Comparison of ENCODE assay signal across 26 cellular contexts in genomic region chr3:118618247-118619040, GRCh38.
"Had no signal": no experiment of that assay in that cellular context is flagged by ENCODE, and none has a peak within 500 bp of the region (broad histone marks: within the 10 kb centered on the region; RNA-seq: fewer than 3 reads in every experiment).

No MANE protein-coding gene starts in this region.

- H3K27ac Mint-ChIP-seq: activated naive CD8-positive, alpha-beta T cell; activated T-cell treated with anti-CD3 and anti-CD28 coated beads, Interleukin-2, amount 50 U/mL, for 24 hours; activated T-helper 2 cell treated with anti-CD3 and anti-CD28 coated beads, Interferon-gamma antibody, Interleukin-2, Interleukin-4, amounts not matched to agents 10 μg/mL and 5 μg/mL and 100 μg/mL, durations not matched to agents 14 hours and 24 hours and 36 hours; nephron progenitor cell; stimulated activated effector memory CD8-positive, alpha-beta T cell treated with anti-CD3 and anti-CD28 coated beads, Interleukin-12 subunit alpha, Interleukin-12 subunit beta, amount 100 ng/mL, for 72 hours; T-helper 2 cell treated with Interferon-gamma antibody and Interleukin-4, amounts not matched to agents 5 μg/mL and 100 μg/mL, for 36 hours had no signal

- H3K4me1 Mint-ChIP-seq: nephron progenitor cell; stimulated activated effector memory CD8-positive, alpha-beta T cell treated with anti-CD3 and anti-CD28 coated beads, Interleukin-12 subunit alpha, Interleukin-12 subunit beta, amount 100 ng/mL, for 72 hours had no signal

- H3K36me3 Mint-ChIP-seq: activated naive CD8-positive, alpha-beta T cell; stimulated activated effector memory CD8-positive, alpha-beta T cell treated with anti-CD3 and anti-CD28 coated beads, Interleukin-12 subunit alpha, Interleukin-12 subunit beta, amount 100 ng/mL, for 72 hours had no signal

- ATAC-seq: heart right ventricle; left colon; mucosa of descending colon; stimulated activated effector memory CD8-positive, alpha-beta T cell treated with anti-CD3 and anti-CD28 coated beads, Interleukin-12 subunit alpha, Interleukin-12 subunit beta, amount 100 ng/mL, for 72 hours had no signal

- H3K9me3 Mint-ChIP-seq: activated T-cell treated with anti-CD3 and anti-CD28 coated beads, Interleukin-2, amount 50 U/mL, for 24 hours; activated T-helper 2 cell treated with anti-CD3 and anti-CD28 coated beads, Interferon-gamma antibody, Interleukin-2, Interleukin-4, amounts not matched to agents 10 μg/mL and 5 μg/mL and 100 μg/mL, durations not matched to agents 14 hours and 24 hours and 36 hours; T-helper 2 cell treated with Interferon-gamma antibody and Interleukin-4, amounts not matched to agents 5 μg/mL and 100 μg/mL, for 36 hours had no signal

- H3K4me3 ChIP-seq: adrenal gland, ascending aorta, colonic mucosa, dorsolateral prefrontal cortex, heart right ventricle, mucosa of descending colon, right lobe of liver, skin epidermis, stomach, suprapubic skin, tibial nerve had no signal

- H3K36me3 ChIP-seq: adrenal gland, ascending aorta, colonic mucosa, heart right ventricle, right lobe of liver, stomach, suprapubic skin, tibial nerve, WERI-Rb-1 had no signal

- H3K4me3 Mint-ChIP-seq: activated naive CD8-positive, alpha-beta T cell; activated T-cell treated with anti-CD3 and anti-CD28 coated beads, Interleukin-2, amount 50 U/mL, for 24 hours; nephron progenitor cell; stimulated activated effector memory CD8-positive, alpha-beta T cell treated with anti-CD3 and anti-CD28 coated beads, Interleukin-12 subunit alpha, Interleukin-12 subunit beta, amount 100 ng/mL, for 72 hours; T-helper 2 cell treated with Interferon-gamma antibody and Interleukin-4, amounts not matched to agents 5 μg/mL and 100 μg/mL, for 36 hours had no signal

- H3K27me3 ChIP-seq: ascending aorta, colonic mucosa, dorsolateral prefrontal cortex, heart right ventricle, right lobe of liver, stomach, suprapubic skin, tibial nerve had no signal

- H3K4me1 ChIP-seq: adrenal gland, ascending aorta, colonic mucosa, heart right ventricle, parathyroid adenoma, right lobe of liver, stomach, suprapubic skin, tibial nerve had no signal

- H3K27me3 Mint-ChIP-seq: activated naive CD8-positive, alpha-beta T cell; activated T-cell treated with anti-CD3 and anti-CD28 coated beads, Interleukin-2, amount 50 U/mL, for 24 hours had no signal

- H3K9me3 ChIP-seq: adrenal gland, ascending aorta, colonic mucosa, mucosa of descending colon, right lobe of liver, stomach, suprapubic skin, tibial nerve had no signal

- H3K27ac ChIP-seq: adrenal gland, ascending aorta, colonic mucosa, dorsolateral prefrontal cortex, heart right ventricle, parathyroid adenoma, right lobe of liver, skin epidermis, stomach, suprapubic skin, tibial nerve, WERI-Rb-1 had no signal

- DNase-seq: activated CD4-positive, CD25-positive, alpha-beta regulatory T cell treated with anti-CD3 and anti-CD28 coated beads, Interleukin-2, amount 50 U/mL, for 72 hours; activated CD8-positive, alpha-beta memory T cell treated with anti-CD3 and anti-CD28 coated beads, Interleukin-2, amount 50 U/mL, for 4 hours; activated naive CD4-positive, alpha-beta T cell; activated T-cell treated with anti-CD3 and anti-CD28 coated beads, Interleukin-2, amount 50 U/mL, for 24 hours; adrenal gland; colonic mucosa; heart right ventricle; islet precursor cell; left colon; mesenchymal stem cell; mucosa of descending colon; nephron progenitor cell; right lobe of liver; stimulated activated CD4-positive, alpha-beta T cell treated with anti-CD3 and anti-CD28 coated beads, Interleukin-2, amount 100 ng/mL, for 24 hours; stomach; WERI-Rb-1 had no signal
